8 cellular contexts compared by ENCODE assay signal in the genomic region with DNA sequence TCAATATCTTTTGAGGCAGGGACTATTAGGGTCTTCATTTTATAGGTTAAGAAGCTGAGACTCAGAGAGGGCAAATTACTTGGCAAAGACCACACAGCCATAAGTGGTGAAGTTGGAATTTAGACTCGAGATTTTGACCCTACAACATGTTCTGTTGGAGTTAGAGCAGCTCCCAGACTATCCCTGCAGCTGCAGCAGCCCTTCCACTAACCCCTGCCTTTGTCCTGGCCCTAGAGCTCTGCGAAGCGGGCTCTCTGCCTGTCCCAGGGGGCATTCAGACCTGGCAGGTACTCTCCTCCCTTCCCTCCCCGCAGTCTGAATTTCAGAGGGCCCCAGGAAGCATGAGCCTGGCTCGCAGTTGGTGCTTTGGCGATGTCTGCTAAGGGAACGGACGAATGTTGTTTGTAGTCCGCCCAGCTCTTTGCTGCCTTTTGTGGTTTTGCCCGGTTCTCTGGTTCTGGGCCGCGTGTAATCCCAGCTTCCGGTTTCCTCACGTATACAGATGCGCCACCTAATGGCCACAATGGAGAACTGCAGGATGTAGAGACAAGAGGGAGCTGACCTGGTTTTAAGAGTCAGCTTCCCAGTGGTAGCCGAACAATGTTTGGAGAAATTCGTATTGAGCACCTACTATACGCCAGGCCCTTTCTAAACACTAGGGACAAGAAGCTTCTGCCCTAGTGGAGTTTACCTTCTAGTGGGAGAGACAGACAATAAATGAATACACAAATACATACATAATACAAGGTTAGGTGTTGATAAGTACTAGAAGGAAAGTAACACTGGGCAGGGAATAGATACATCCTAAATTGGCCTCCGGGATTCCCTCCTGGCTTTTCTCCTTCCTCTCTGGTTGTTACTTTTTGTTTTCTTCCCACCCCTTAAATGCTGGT.
DNase-seq lines count a peak whose midpoint lies in the region; ATAC-seq and TF ChIP-seq lines count a peak whose summit lies in the region.

No MANE protein-coding gene starts in this region.

- H3K9me3 ChIP-seq in duodenal mucosa (ENCODE audit: control insufficient read depth in 1 of 2, low read length in 2 of 2) (no peaks in the 10 kb centered on the region), lung (ENCODE audit: control insufficient read depth in 2 of 2, insufficient read depth in 1 of 2, low read length in 1 of 2) (no peaks in the 10 kb centered on the region)

- H3K9ac ChIP-seq in duodenal mucosa (ENCODE audit: low read depth in 1 of 2, low read length in 2 of 2), result peak overlapping the region; percentile 14 to 55

- H3K36me3 ChIP-seq in BJ (ENCODE audit: control insufficient read depth, insufficient read depth, low read length), result no peaks in the 10 kb centered on the region
- H3K36me3 ChIP-seq in duodenal mucosa (ENCODE audit: control insufficient read depth in 1 of 2, insufficient read depth in 2 of 2, low read length in 2 of 2), result no peaks in the 10 kb centered on the region
- H3K36me3 ChIP-seq in lung (ENCODE audit: control insufficient read depth in 2 of 2, insufficient read depth in 2 of 2, low read length in 2 of 2), result no peaks in the 10 kb centered on the region

- H3K27ac ChIP-seq in duodenal mucosa (ENCODE audit: low read depth, low read length) (no peak overlapping the region), lung (ENCODE audit: low read depth in 1 of 2, low read length in 1 of 2) (peak overlapping the region in 1 of 2 donors; percentile 62)

- peaks cover 5 to 6% of the 10 kb centered on the region in 2 donors for H3K4me1 ChIP-seq in duodenal mucosa (ENCODE audit: control insufficient read depth in 1 of 2, insufficient read depth in 2 of 2, low read length in 2 of 2)
- peaks cover 0 to 7% of the 10 kb centered on the region in 2 donors for H3K4me1 ChIP-seq in lung (ENCODE audit: control insufficient read depth in 2 of 2, insufficient read depth in 2 of 2, low read length in 2 of 2)

- 12 to 16% methylated on average over 19 of the region's 19 CpGs for WGBS in lung, 2 donors

- POLR2A ChIA-PET in BJ (lab: Charles Lee), result interaction anchor here (0.6 kb wide), 2 partner anchors 9 to 235 kb away, joined by 3 to 4 read pairs; no protein-coding TSS in a partner anchor

- H3K4me3 ChIP-seq in BJ (ENCODE audit: low read depth, low read length) (no peak overlapping the region), duodenal mucosa (ENCODE audit: low read depth in 1 of 2, low read length in 2 of 2) (peak overlapping the region in 1 of 2 donors; percentile 58), lung (no peak overlapping the region)

- CTCF ChIA-PET in BJ (lab: Yijun Ruan, JAX), result interaction anchor here (0.6 to 6.4 kb wide), 37 partner anchors 9 to 1018 kb away, joined by 3 to 100 read pairs (median 4); a partner anchor contains a TSS

- TF ChIP-seq CTCF in BJ (IDR thresholded peaks at IDR 0.05; ENCODE audit: insufficient read depth, low read depth, low read length) (peak; percentile 93), lung (IDR thresholded peaks at IDR 0.05; ENCODE audit: control extremely low read depth, extremely low read depth) (peak; percentile 89)

- H3K27me3 ChIP-seq in BJ (ENCODE audit: control insufficient read depth, insufficient read depth, low read length) (no peaks in the 10 kb centered on the region), duodenal mucosa (ENCODE audit: control insufficient read depth in 1 of 2, insufficient read depth in 2 of 2, low read length in 2 of 2) (no peaks in the 10 kb centered on the region), lung (ENCODE audit: control insufficient read depth, insufficient read depth) (no peaks in the 10 kb centered on the region)

- DNase-seq in BJ (ENCODE audit: low read depth) (no peak), NCI-H748 (lab: John Stamatoyannopoulos, UW; ENCODE audit: unreplicated experiment) (peak; percentile 81), lung (ENCODE audit: low spot score) (peak; percentile 82)
- peak; percentile 52 to 59 for DNase-seq in activated CD4-positive, alpha-beta T cell treated with anti-CD3 and anti-CD28 coated beads, Interleukin-2, amount 50 U/mL, for 4 hours
- peak; percentile 41 to 45 (median 42) for DNase-seq in stimulated activated CD4-positive, alpha-beta T cell treated with anti-CD3 and anti-CD28 coated beads, TNF-alpha, amount 100 ng/mL, for 4 hours (ENCODE audit: low read depth in 3 of 3)

- peak; percentile 41 for ATAC-seq in GM19324 (IDR thresholded peaks at IDR 0.05; ENCODE audit: low FRiP score, unreplicated experiment)
- peak; percentile 53 for ATAC-seq in HG03521 (IDR thresholded peaks at IDR 0.05; ENCODE audit: unreplicated experiment)
- ATAC-seq in lung (ENCODE audit: insufficient read depth, low FRiP score), result peak; percentile 91

Comparison
In these comparisons a context has a peak if more than half of its experiments do, and no peak if none do; other contexts are left out.
1. ATAC-seq: peak in every context shown above with its lines; median percentile 91 in lung; 53 in HG03521; 41 in GM19324.